In genomic region chr1:54221113-54221834, GRCh38 we compare ENCODE assay signal across 11 cellular contexts. TPM values are rescaled to one million over a fixed set of nuclear protein-coding genes. Genes with fewer than 3 reads are reported as not detected.
DNase-seq lines count a peak whose midpoint lies in the region; ATAC-seq and TF ChIP-seq lines count a peak whose summit lies in the region.
"Had no signal": no experiment of that assay in that cellular context is flagged by ENCODE, and none has a peak within 500 bp of the region (broad histone marks: within the 10 kb centered on the region; RNA-seq: fewer than 3 reads in every experiment).

No MANE protein-coding gene starts in this region.

- WGBS in psoas muscle, 3 donors, result 74 to 86% (median 85%) methylated on average over 12 of the region's 12 CpGs

- no peak overlapping the region for H3K4me3 Mint-ChIP-seq in effector memory CD8-positive, alpha-beta T cell
- no peak overlapping the region for H3K4me3 Mint-ChIP-seq in Calu3 (ENCODE audit: low read depth, unreplicated experiment)

- peaks cover 4 to 7% of the 10 kb centered on the region in 2 donors for H3K4me1 Mint-ChIP-seq in effector memory CD8-positive, alpha-beta T cell (ENCODE audit: low read depth in 2 of 2)
- H3K4me1 Mint-ChIP-seq in Calu3 (ENCODE audit: low read depth, unreplicated experiment), result no peaks in the 10 kb centered on the region

- H3K79me2 ChIP-seq in DND-41 (ENCODE audit: insufficient read depth, low read length), result no peaks in the 10 kb centered on the region

- H3K27ac ChIP-seq in DND-41 (ENCODE audit: low read length) (no peak overlapping the region), RWPE1 (peak overlapping the region; percentile 44), psoas muscle (peak overlapping the region; percentile 67)

- H4K20me1 ChIP-seq in DND-41 (ENCODE audit: insufficient read depth, low read length), result peaks cover 12% of the 10 kb centered on the region; the same call in 1 of the 2 replicates

- TF ChIP-seq CTCF in DND-41 (IDR thresholded peaks at IDR 0.05; ENCODE audit: borderline replicate concordance, extremely low read depth, low read length, poor library complexity, severe bottlenecking) (no peak), RWPE1 (conservative IDR thresholded peaks at IDR 0.05; ENCODE audit: low read depth) (no peak), psoas muscle (IDR thresholded peaks at IDR 0.05) (no peak), GM10248 (IDR thresholded peaks at IDR 0.05; ENCODE audit: control extremely low read depth, extremely low read depth, low read depth, missing control alignments) (no peak), Calu3 (IDR thresholded peaks at IDR 0.05; ENCODE audit: unreplicated experiment) (no peak)

- BruUV-seq in Calu3 (replicated peaks; lab: Mats Ljungman, UMichigan), result no TSS peak

- H3K27ac Mint-ChIP-seq in effector memory CD8-positive, alpha-beta T cell, result peak overlapping the region; percentile 56 to 58
- no peak overlapping the region for H3K27ac Mint-ChIP-seq in Calu3 (ENCODE audit: unreplicated experiment)

- H3K9me3 Mint-ChIP-seq in effector memory CD8-positive, alpha-beta T cell, result no peaks in the 10 kb centered on the region
- H3K9me3 Mint-ChIP-seq in Calu3 (ENCODE audit: low read depth, unreplicated experiment), result no peaks in the 10 kb centered on the region

- no peak overlapping the region for H2AFZ ChIP-seq in DND-41 (ENCODE audit: low read depth, low read length)

- H3K36me3 Mint-ChIP-seq in effector memory CD8-positive, alpha-beta T cell (ENCODE audit: insufficient read depth), result peaks cover 36% of the 10 kb centered on the region
- H3K36me3 Mint-ChIP-seq in Calu3 (ENCODE audit: insufficient read depth, unreplicated experiment), result peaks cover 38% of the 10 kb centered on the region

- H3K36me3 ChIP-seq in DND-41 (ENCODE audit: insufficient read depth, low read length) (peaks cover 66% of the 10 kb centered on the region), psoas muscle (ENCODE audit: insufficient read depth in 1 of 2, low read depth in 1 of 2) (peaks cover 0 to 41% of the 10 kb centered on the region in 2 donors)

- H3K9me3 ChIP-seq in DND-41 (ENCODE audit: insufficient read depth, low read length, severe bottlenecking) (no peaks in the 10 kb centered on the region), psoas muscle (no peaks in the 10 kb centered on the region)

- H3K27me3 Mint-ChIP-seq in effector memory CD8-positive, alpha-beta T cell, result no peaks in the 10 kb centered on the region
- no peaks in the 10 kb centered on the region for H3K27me3 Mint-ChIP-seq in Calu3 (ENCODE audit: unreplicated experiment)

- no peak overlapping the region for H3K4me3 ChIP-seq in DND-41 (ENCODE audit: low read depth in 1 of 2, low read length in 2 of 2)
- H3K4me3 ChIP-seq in psoas muscle, result no peak overlapping the region

- DNase-seq in DND-41, result no peak
- DNase-seq in RWPE1 (ENCODE audit: low spot score), result no peak
- no peak for DNase-seq in effector memory CD8-positive, alpha-beta T cell
- no peak for DNase-seq in psoas muscle
- no peak for DNase-seq in GM10248 (ENCODE audit: extremely low spot score)
- no peak for DNase-seq in Calu3
- no peak for DNase-seq in A172 (ENCODE audit: low spot score)
- DNase-seq: activated CD4-positive, alpha-beta T cell treated with anti-CD3 and anti-CD28 coated beads, Interleukin-2, amount 50 U/mL, for 1 hour; amniotic stem cell; NCI-H526 treated with DMSO at 0.1 percent for 48 hours had no signal

- intact Hi-C loops in psoas muscle (cut with DNase I), result loop anchor here in 1 of 2 donors (5.0 kb wide), 1 partner anchor 99 kb away; no protein-coding TSS in a partner anchor
- intact Hi-C loops in Calu3 (cut with micrococcal nuclease; ENCODE audit: unreplicated experiment), result no loop called here

- no peak overlapping the region for H3K4me2 ChIP-seq in DND-41 (ENCODE audit: insufficient read depth, low read length)

- H3K9ac ChIP-seq in DND-41 (ENCODE audit: low read depth, low read length), result no peak overlapping the region

- POLR2A ChIA-PET in RWPE1 (lab: Yijun Ruan, JAX; ENCODE audit: low non-redundant PET) (interaction anchor here (0.6 kb wide), 1 partner anchor 175 kb away, joined by 5 read pairs; no protein-coding TSS in a partner anchor), GM10248 (lab: Yijun Ruan, JAX) (no interaction called here)

- ATAC-seq in DND-41 (ENCODE audit: insufficient read depth, low read depth) (peak; percentile 8; the same call in 1 of the 3 replicates), psoas muscle (no peak), HG03108 (IDR thresholded peaks at IDR 0.05; ENCODE audit: unreplicated experiment) (no peak)
- no peak for ATAC-seq in effector memory CD8-positive, alpha-beta T cell (replicated peaks)

- no peaks in the 10 kb centered on the region for H3K27me3 ChIP-seq in DND-41 (ENCODE audit: insufficient read depth, low read length, poor library complexity)
- no peaks in the 10 kb centered on the region for H3K27me3 ChIP-seq in psoas muscle (ENCODE audit: insufficient read depth in 3 of 3, low read length in 2 of 3)

- CTCF ChIA-PET in RWPE1 (lab: Yijun Ruan, JAX), result interaction anchor here (1.2 kb wide), 1 partner anchor 268 kb away, joined by 3 read pairs; no protein-coding TSS in a partner anchor
- CTCF ChIA-PET in GM10248 (lab: Yijun Ruan, JAX), result no interaction called here
- CTCF ChIA-PET in Calu3 (lab: Charles Lee), result no interaction called here

- H3K4me1 ChIP-seq in DND-41 (ENCODE audit: insufficient read depth, low read length), result no peaks in the 10 kb centered on the region
- peaks cover 20% of the 10 kb centered on the region for H3K4me1 ChIP-seq in psoas muscle

RNA-seq across cellular contexts. Expression of gene MRPL37, which starts 21.3 kb away (rescaled TPM):
- total RNA-seq in psoas muscle (100 to 1,000 TPM in 3 of 4 donors, 10 to 100 TPM in 1; 89.6 to 109 (median 102) TPM), Calu3 (2022) (94.2 and 105 TPM in 2 replicates)
- 100 to 1,000 TPM in 1 of 3 donors, 10 to 100 TPM in 2; 68.9 to 100 (median 87.5) TPM for polyA plus RNA-seq in psoas muscle
- total RNA-seq in A172 (2014; rRNA removed; shearing (Covaris generic)), result 158 and 188 TPM in 2 replicates

RNA-seq across cellular contexts. Expression of gene CYB5RL, which starts 21.4 kb away (rescaled TPM):
- 1 to 10 TPM; 2.8 to 6.4 (median 3.3) TPM for total RNA-seq in psoas muscle
- polyA plus RNA-seq in psoas muscle, result 1 to 10 TPM in 2 of 3 donors, under 1 TPM in 1; 0.89 to 3.4 (median 1.0) TPM
- total RNA-seq in Calu3 (2022), result 12.9 and 14.5 TPM in 2 replicates
- 7.3 and 9.2 TPM in 2 replicates for total RNA-seq in A172 (2014; rRNA removed; shearing (Covaris generic))
